10 cellular contexts compared by ENCODE assay signal in the genomic region with DNA sequence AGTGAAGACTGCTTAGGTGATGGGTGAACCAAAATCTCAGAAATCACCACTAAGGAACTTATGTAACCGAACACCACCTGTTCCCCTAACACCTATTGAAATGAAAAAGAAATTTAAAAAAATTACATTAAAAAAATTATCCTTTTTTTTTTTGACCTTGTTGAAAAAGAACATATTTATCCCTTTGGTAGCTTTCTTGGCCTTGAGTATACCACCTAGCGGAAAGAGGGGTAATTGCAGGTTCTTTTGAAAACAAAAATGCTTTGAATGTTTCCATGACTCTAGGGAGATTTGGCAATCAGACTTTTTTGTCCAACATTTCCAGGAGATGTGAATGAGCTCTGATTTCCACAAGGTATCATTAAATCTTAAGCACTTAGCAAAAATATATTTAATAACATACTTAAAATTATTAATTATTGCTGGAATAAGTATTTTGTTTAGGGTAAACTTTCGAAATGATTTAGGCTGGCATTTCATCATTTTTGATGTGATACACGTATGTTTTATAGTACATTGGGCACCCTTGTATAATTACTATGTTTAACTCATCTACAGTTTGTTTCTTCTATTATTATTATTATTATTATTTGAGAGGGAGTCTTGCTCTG. TPM values are rescaled to one million over a fixed set of nuclear protein-coding genes. Genes with fewer than 3 reads are reported as not detected.
DNase-seq lines count a peak whose midpoint lies in the region; ATAC-seq, FAIRE-seq and TF ChIP-seq lines count a peak whose summit lies in the region.
"Had no signal": no experiment of that assay in that cellular context is flagged by ENCODE, and none has a peak within 500 bp of the region (broad histone marks: within the 10 kb centered on the region; RNA-seq: fewer than 3 reads in every experiment).

No MANE protein-coding gene starts in this region.

- TF ChIP-seq POLR2A in HepG2 (IDR thresholded peaks at IDR 0.05; ENCODE audit: insufficient read depth in 1 of 2, low read depth in 2 of 2, low read length in 2 of 2): no peak

- H3K27ac ChIP-seq in astrocyte (ENCODE audit: low read depth, low read length) (no peak overlapping the region), HepG2 (ENCODE audit: extremely low read length, insufficient read depth, low read length) (no peak overlapping the region), coronary artery (no peak overlapping the region)

- POLR2A ChIA-PET in HepG2 (lab: Yijun Ruan, JAX): no interaction called here

- peaks cover 4% of the 10 kb centered on the region for H3K9me3 Mint-ChIP-seq in astrocyte (ENCODE audit: unreplicated experiment)
- H3K9me3 Mint-ChIP-seq in activated T-helper 1 cell treated with anti-CD3 and anti-CD28 coated beads, Interleukin-12 subunit alpha, Interleukin-12 subunit beta, Interleukin-2, Interleukin-4 antibody, amounts not matched to agents 30 ng/mL and 10 ng/mL and 1 ng/mL, durations not matched to agents 14 hours and 24 hours and 36 hours: no peaks in the 10 kb centered on the region
- H3K9me3 Mint-ChIP-seq: naive thymus-derived CD8-positive, alpha-beta T cell; T-cell had no signal

- peak; percentile 13 for DNase-seq in ELF-1 (ENCODE audit: low read depth, low spot score)
- no peak for DNase-seq in astrocyte (ENCODE audit: low read depth)
- DNase-seq in HepG2 (ENCODE audit: low spot score): peak; percentile 13
- DNase-seq in activated T-helper 1 cell treated with anti-CD3 and anti-CD28 coated beads, Interleukin-12 subunit alpha, Interleukin-12 subunit beta, Interleukin-2, Interleukin-4 antibody, amounts not matched to agents 30 ng/mL and 10 ng/mL and 1 ng/mL, durations not matched to agents 14 hours and 24 hours and 36 hours (ENCODE audit: low spot score): no peak
- no peak for DNase-seq in coronary artery (ENCODE audit: low spot score)
- DNase-seq: T-cell had no signal

- TF ChIP-seq EP300 in HepG2 (IDR thresholded peaks at IDR 0.05; ENCODE audit: low read depth in 2 of 2, low read length in 2 of 2) (no peak), HepG2 (CRISPR knock-in tag; IDR thresholded peaks at IDR 0.05; ENCODE audit: borderline replicate concordance) (no peak)

- H3K4me3 ChIP-seq in astrocyte (ENCODE audit: insufficient read depth, low read depth, low read length) (no peak overlapping the region), HepG2 (replicated peaks in 1 of 3; ENCODE audit: insufficient read depth in 1 of 3, low read depth in 2 of 3, low read length in 3 of 3) (no peak overlapping the region), coronary artery (no peak overlapping the region)

- BruUV-seq in HepG2 (replicated peaks; lab: Mats Ljungman, UMichigan): no TSS peak

- H2AFZ ChIP-seq in astrocyte (ENCODE audit: low read depth, low read length) (no peak overlapping the region), HepG2 (ENCODE audit: low read length) (no peak overlapping the region)

- no peaks in the 10 kb centered on the region for H4K20me1 ChIP-seq in astrocyte (ENCODE audit: insufficient read depth, low read length)
- H4K20me1 ChIP-seq in HepG2 (ENCODE audit: insufficient read depth, low read length): no peaks in the 10 kb centered on the region

- TF ChIP-seq CTCF in LNCAP (IDR thresholded peaks at IDR 0.05) (peak; percentile 72), astrocyte (IDR thresholded peaks at IDR 0.05; ENCODE audit: insufficient read depth, low read depth, low read length) (peak; percentile 64), HepG2 (CRISPR knock-in tag; IDR thresholded peaks at IDR 0.05) (peak; percentile 48), coronary artery (IDR thresholded peaks at IDR 0.05) (no peak)

- in situ Hi-C loops in HepG2 (cut with HindIII; ENCODE audit: extremely low pct_ligation_motif_present, low pct_unique_long_range_greater_than_20kb): no loop called here

- no peak for FAIRE-seq in astrocyte (lab: Jason Lieb, UNC)
- FAIRE-seq in HepG2 (lab: Jason Lieb, UNC): peak; percentile 71

- 25% methylated on average over 4 of the region's 4 CpGs for WGBS in HepG2 (ENCODE audit: low lambda C conversion rate)

- no peak overlapping the region for H3K4me2 ChIP-seq in astrocyte (ENCODE audit: low read length)
- no peak overlapping the region for H3K4me2 ChIP-seq in HepG2 (ENCODE audit: low read depth, low read length)

- H3K79me2 ChIP-seq in astrocyte (ENCODE audit: insufficient read depth, low read length): no peaks in the 10 kb centered on the region
- H3K79me2 ChIP-seq in HepG2 (ENCODE audit: insufficient read depth, low read length): no peaks in the 10 kb centered on the region

- no peak overlapping the region for H3K27ac Mint-ChIP-seq in astrocyte (ENCODE audit: unreplicated experiment)
- H3K27ac Mint-ChIP-seq in activated T-helper 1 cell treated with anti-CD3 and anti-CD28 coated beads, Interleukin-12 subunit alpha, Interleukin-12 subunit beta, Interleukin-2, Interleukin-4 antibody, amounts not matched to agents 30 ng/mL and 10 ng/mL and 1 ng/mL, durations not matched to agents 14 hours and 24 hours and 36 hours: no peak overlapping the region
- H3K27ac Mint-ChIP-seq: T-cell had no signal

- no peaks in the 10 kb centered on the region for H3K36me3 Mint-ChIP-seq in astrocyte (ENCODE audit: low read depth, unreplicated experiment)
- H3K36me3 Mint-ChIP-seq in activated T-helper 1 cell treated with anti-CD3 and anti-CD28 coated beads, Interleukin-12 subunit alpha, Interleukin-12 subunit beta, Interleukin-2, Interleukin-4 antibody, amounts not matched to agents 30 ng/mL and 10 ng/mL and 1 ng/mL, durations not matched to agents 14 hours and 24 hours and 36 hours (ENCODE audit: low read depth): no peaks in the 10 kb centered on the region
- H3K36me3 Mint-ChIP-seq: naive thymus-derived CD8-positive, alpha-beta T cell; T-cell had no signal

- H3K9me3 ChIP-seq in astrocyte (ENCODE audit: insufficient read depth, low read depth, low read length) (no peaks in the 10 kb centered on the region), HepG2 (ENCODE audit: low read length) (no peaks in the 10 kb centered on the region)

- H3K4me1 ChIP-seq in astrocyte (ENCODE audit: insufficient read depth, low read length): no peaks in the 10 kb centered on the region
- no peaks in the 10 kb centered on the region for H3K4me1 ChIP-seq in HepG2 (ENCODE audit: insufficient read depth, low read length)

- CTCF ChIA-PET in HepG2 (lab: Yijun Ruan, JAX; ENCODE audit: low intra/inter-chr PET ratio, low total read pairs): interaction anchor here (1.5 kb wide), 1 partner anchor 211 kb away, joined by 5 read pairs; no protein-coding TSS in a partner anchor

- no peak for ATAC-seq in HepG2
- no peak for ATAC-seq in HG03439 (IDR thresholded peaks at IDR 0.05; ENCODE audit: unreplicated experiment)
- ATAC-seq in GM21423 (IDR thresholded peaks at IDR 0.05; ENCODE audit: unreplicated experiment): no peak
- ATAC-seq: naive thymus-derived CD8-positive, alpha-beta T cell had no signal

- TF ChIP-seq RAD21 in HepG2 (CRISPR knock-in tag; IDR thresholded peaks at IDR 0.05): no peak

- no peaks in the 10 kb centered on the region for H3K36me3 ChIP-seq in astrocyte (ENCODE audit: insufficient read depth, low read length)
- no peaks in the 10 kb centered on the region for H3K36me3 ChIP-seq in HepG2 (replicated peaks in 1 of 2; ENCODE audit: control insufficient read depth in 1 of 2, insufficient read depth in 2 of 2, low read length in 2 of 2)

- H3K27me3 ChIP-seq in astrocyte (ENCODE audit: insufficient read depth, low read length) (no peaks in the 10 kb centered on the region), HepG2 (ENCODE audit: control insufficient read depth in 1 of 2, insufficient read depth in 2 of 2, low read length in 2 of 2) (no peaks in the 10 kb centered on the region)

- H3K9ac ChIP-seq in astrocyte (ENCODE audit: low read length) (no peak overlapping the region), HepG2 (ENCODE audit: insufficient read depth, low read depth, low read length) (no peak overlapping the region)

- H3K27me3 Mint-ChIP-seq in astrocyte (ENCODE audit: low read depth, unreplicated experiment): no peaks in the 10 kb centered on the region
- H3K27me3 Mint-ChIP-seq in activated T-helper 1 cell treated with anti-CD3 and anti-CD28 coated beads, Interleukin-12 subunit alpha, Interleukin-12 subunit beta, Interleukin-2, Interleukin-4 antibody, amounts not matched to agents 30 ng/mL and 10 ng/mL and 1 ng/mL, durations not matched to agents 14 hours and 24 hours and 36 hours (ENCODE audit: insufficient read depth): no peaks in the 10 kb centered on the region
- H3K27me3 Mint-ChIP-seq: naive thymus-derived CD8-positive, alpha-beta T cell; T-cell had no signal

- no peak overlapping the region for H3K4me3 Mint-ChIP-seq in astrocyte (ENCODE audit: unreplicated experiment)
- no peak overlapping the region for H3K4me3 Mint-ChIP-seq in activated T-helper 1 cell treated with anti-CD3 and anti-CD28 coated beads, Interleukin-12 subunit alpha, Interleukin-12 subunit beta, Interleukin-2, Interleukin-4 antibody, amounts not matched to agents 30 ng/mL and 10 ng/mL and 1 ng/mL, durations not matched to agents 14 hours and 24 hours and 36 hours
- H3K4me3 Mint-ChIP-seq: naive thymus-derived CD8-positive, alpha-beta T cell; T-cell had no signal

- peaks cover 7% of the 10 kb centered on the region for H3K4me1 Mint-ChIP-seq in astrocyte (ENCODE audit: low read depth, unreplicated experiment)
- H3K4me1 Mint-ChIP-seq in activated T-helper 1 cell treated with anti-CD3 and anti-CD28 coated beads, Interleukin-12 subunit alpha, Interleukin-12 subunit beta, Interleukin-2, Interleukin-4 antibody, amounts not matched to agents 30 ng/mL and 10 ng/mL and 1 ng/mL, durations not matched to agents 14 hours and 24 hours and 36 hours (ENCODE audit: low read depth): peaks cover 10% of the 10 kb centered on the region
- H3K4me1 Mint-ChIP-seq: naive thymus-derived CD8-positive, alpha-beta T cell; T-cell had no signal

- intact Hi-C loops in HepG2 (cut with micrococcal nuclease; ENCODE audit: unreplicated experiment): loop anchor here (1.0 to 5.0 kb wide), 2 partner anchors 211 to 263 kb away; no protein-coding TSS in a partner anchor
- intact Hi-C loops in activated T-helper 1 cell treated with anti-CD3 and anti-CD28 coated beads, Interleukin-12 subunit alpha, Interleukin-12 subunit beta, Interleukin-2, Interleukin-4 antibody, amounts not matched to agents 30 ng/mL and 10 ng/mL and 1 ng/mL, durations not matched to agents 14 hours and 24 hours and 36 hours (cut with micrococcal nuclease): loop anchor here (1.0 to 5.0 kb wide), 5 partner anchors 47 to 287 kb away; a partner anchor contains a TSS

RNA-seq across cellular contexts. Expression of a gene that starts 47.0 kb away (rescaled TPM):
- total RNA-seq in astrocyte (17.8 and 20.4 TPM in 2 replicates), HepG2 (2016; rRNA removed; fragmentation: Illumina TruSeq; extraction: Trizol) (0.11 TPM in 1 of 2 replicates, not detected in the other)
- total RNA-seq in HepG2 (2016; cell fraction: cytosol; rRNA removed; fragmentation: Illumina TruSeq; extraction: Trizol; ENCODE audit: low read depth): 0.44 TPM in 1 of 2 replicates, not detected in the other
- 0.25 and 0.32 TPM in 2 replicates for total RNA-seq in HepG2 (2016; cell fraction: insoluble cytoplasmic fraction; rRNA removed; fragmentation: Illumina TruSeq; extraction: Trizol)
- total RNA-seq in HepG2 (2016; cell fraction: membrane; rRNA removed; fragmentation: Illumina TruSeq; extraction: Trizol): 0.10 and 0.25 TPM in 2 replicates
- total RNA-seq in HepG2 (2016; cell fraction: nucleus; rRNA removed; fragmentation: Illumina TruSeq; extraction: Trizol): 0.19 TPM in 1 of 2 replicates, not detected in the other
- 0.14 and 0.17 TPM in 2 replicates for polyA plus RNA-seq in HepG2 (2011; rRNA removed)
- 0.05 TPM in 1 of 2 replicates, not detected in the other for polyA plus RNA-seq in HepG2 (2011; cell fraction: cytosol; rRNA removed)
- 0.31 TPM in 1 of 2 replicates, not detected in the other for polyA plus RNA-seq in HepG2 (2011; cell fraction: nucleus; rRNA removed)
- polyA plus RNA-seq in HepG2 (2012): 0.21 and 0.66 TPM in 2 replicates
- 0.10 TPM in 1 of 2 replicates, not detected in the other for polyA plus RNA-seq in HepG2 (2016; cell fraction: cytosol; fragmentation: Illumina TruSeq; extraction: Trizol; ENCODE audit: low read depth)
- polyA plus RNA-seq in HepG2 (2016; cell fraction: insoluble cytoplasmic fraction; fragmentation: Illumina TruSeq; extraction: Trizol; ENCODE audit: low read depth): 0.37 and 0.74 TPM in 2 replicates
- 0.29 and 0.41 TPM in 2 replicates for polyA plus RNA-seq in HepG2 (2016; cell fraction: membrane; fragmentation: Illumina TruSeq; extraction: Trizol; ENCODE audit: low read depth)
- polyA plus RNA-seq in HepG2 (2016; cell fraction: nucleus; fragmentation: Illumina TruSeq; extraction: Trizol; ENCODE audit: insufficient read depth, low read depth): 0.31 and 0.61 TPM in 2 replicates
- polyA minus RNA-seq in HepG2 (2011; rRNA and poly(A)+ RNA removed; ENCODE audit: low replicate concordance): 0.05 and 1.2 TPM in 2 replicates
- polyA minus RNA-seq in HepG2 (2011; cell fraction: cytosol; rRNA and poly(A)+ RNA removed): not detected in 2 replicates
- polyA minus RNA-seq in HepG2 (2011; cell fraction: nucleus; rRNA and poly(A)+ RNA removed): 0.37 and 1.3 TPM in 2 replicates
- total RNA-seq in activated T-helper 1 cell treated with anti-CD3 and anti-CD28 coated beads, Interleukin-12 subunit alpha, Interleukin-12 subunit beta, Interleukin-2, Interleukin-4 antibody, amounts not matched to agents 30 ng/mL and 10 ng/mL and 1 ng/mL, durations not matched to agents 14 hours and 24 hours and 36 hours: 113 and 119 TPM in 2 replicates

Comparison
In these comparisons a context has a peak if more than half of its experiments do, and no peak if none do; other contexts are left out.
1. DNase-seq: peak in ELF-1 (single experiment) and HepG2 (single experiment); none in astrocyte (single experiment), activated T-helper 1 cell treated with anti-CD3 and anti-CD28 coated beads, Interleukin-12 subunit alpha, Interleukin-12 subunit beta, Interleukin-2, Interleukin-4 antibody, amounts not matched to agents 30 ng/mL and 10 ng/mL and 1 ng/mL, durations not matched to agents 14 hours and 24 hours and 36 hours (single experiment) and coronary artery (single experiment).
2. RNA of a gene that starts 47.0 kb away (total RNA-seq): 113 to 119 TPM in activated T-helper 1 cell treated with anti-CD3 and anti-CD28 coated beads, Interleukin-12 subunit alpha, Interleukin-12 subunit beta, Interleukin-2, Interleukin-4 antibody, amounts not matched to agents 30 ng/mL and 10 ng/mL and 1 ng/mL, durations not matched to agents 14 hours and 24 hours and 36 hours and 17.8 to 20.4 TPM in astrocyte; 0.10 to 0.44 TPM in HepG2; every median in the first group is over 10 times any median in the second.